In the genomic region with DNA sequence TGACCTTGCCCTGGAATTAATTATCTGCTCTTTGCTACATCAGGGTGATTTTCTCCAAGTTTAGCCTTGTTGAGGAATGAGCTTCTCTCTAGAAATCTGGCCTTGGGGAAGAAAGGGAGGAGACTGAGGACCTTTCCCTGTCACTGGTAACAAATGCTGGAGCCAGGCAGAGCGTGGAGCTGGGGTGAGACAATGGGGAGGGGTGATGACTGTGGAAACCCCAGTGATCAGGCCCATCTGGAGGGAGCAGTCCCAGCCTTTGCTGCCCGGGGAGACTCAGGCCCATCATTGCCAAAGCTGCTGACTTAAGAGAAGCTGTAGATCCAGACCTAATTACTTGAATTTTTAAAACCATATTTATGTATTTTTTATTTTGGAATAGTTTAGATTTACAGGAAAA, we compare ENCODE assay signal across 16 cellular contexts. TPM values are rescaled to one million over a fixed set of nuclear protein-coding genes. Genes with fewer than 3 reads are reported as not detected.
A peak's percentile ranks its signal among the peaks of the same experiment; 100 is the strongest.
DNase-seq lines count a peak whose midpoint lies in the region; ATAC-seq and TF ChIP-seq lines count a peak whose summit lies in the region.
"Had no signal": no experiment of that assay in that cellular context is flagged by ENCODE, and none has a peak within 500 bp of the region (broad histone marks: within the 10 kb centered on the region; RNA-seq: fewer than 3 reads in every experiment).

No MANE protein-coding gene starts in this region.

- H3K27ac ChIP-seq in testis = peak overlapping the region; percentile 6 to 65
- H3K27ac ChIP-seq in MM.1S (ENCODE audit: low read length) = no peak overlapping the region
- H3K27ac ChIP-seq: cardiac muscle cell, ovary, RWPE1, sigmoid colon had no signal

- H3K9me2 ChIP-seq in MM.1S (replicated peaks; ENCODE audit: insufficient read depth, low read length) = no peaks in the 10 kb centered on the region
- H3K9me2 ChIP-seq: SK-N-SH had no signal

- ATAC-seq in GM21737 (IDR thresholded peaks at IDR 0.05; ENCODE audit: unreplicated experiment) = no peak

- intact Hi-C loops in testis (cut with DNase I; ENCODE audit: low total_unique reads) = no loop called here

- no peaks in the 10 kb centered on the region for H3F3A ChIP-seq in MM.1S (ENCODE audit: insufficient read depth, low read length)

- H3K9me3 ChIP-seq in testis (no peaks in the 10 kb centered on the region), MM.1S (replicated peaks; ENCODE audit: insufficient read depth, low read length) (no peaks in the 10 kb centered on the region)
- H3K9me3 ChIP-seq: ovary, sigmoid colon, SK-N-SH had no signal

- TF ChIP-seq CTCF in testis (IDR thresholded peaks at IDR 0.05) (no peak), MM.1S (IDR thresholded peaks at IDR 0.05; ENCODE audit: low read length) (no peak)

- WGBS in testis, 2 donors = 28 to 42% methylated on average over 2 of the region's 2 CpGs

- peaks cover 32% of the 10 kb centered on the region for H3K4me1 ChIP-seq in testis
- no peaks in the 10 kb centered on the region for H3K4me1 ChIP-seq in MM.1S (ENCODE audit: low read length)
- H3K4me1 ChIP-seq: sigmoid colon had no signal

- H3K9ac ChIP-seq in MM.1S (ENCODE audit: low read length) = no peak overlapping the region
- H3K9ac ChIP-seq: SK-N-SH had no signal

- H3K27me3 ChIP-seq in testis (no peaks in the 10 kb centered on the region), MM.1S (replicated peaks; ENCODE audit: insufficient read depth, low read length) (no peaks in the 10 kb centered on the region)
- H3K27me3 ChIP-seq: cardiac muscle cell, ovary, sigmoid colon had no signal

- H3K4me3 ChIP-seq in testis (no peak overlapping the region), MM.1S (ENCODE audit: low read length) (no peak overlapping the region)
- H3K4me3 ChIP-seq: cardiac muscle cell, ovary, sigmoid colon had no signal

- no peak overlapping the region for H2AFZ ChIP-seq in MM.1S (ENCODE audit: low read length)

- TF ChIP-seq POLR2A in testis (IDR thresholded peaks at IDR 0.05) = no peak

- no peak overlapping the region for H3K4me2 ChIP-seq in MM.1S (ENCODE audit: low read depth, low read length)
- H3K4me2 ChIP-seq: SK-N-SH had no signal

- H3K79me2 ChIP-seq in MM.1S (ENCODE audit: low read length) = no peaks in the 10 kb centered on the region

- H4K20me1 ChIP-seq in MM.1S (ENCODE audit: insufficient read depth, low read length) = no peaks in the 10 kb centered on the region

- H3K36me3 ChIP-seq in testis (ENCODE audit: low read depth, missing control alignments) (no peaks in the 10 kb centered on the region), MM.1S (replicated peaks; ENCODE audit: insufficient read depth, low read length) (no peaks in the 10 kb centered on the region)
- H3K36me3 ChIP-seq: cardiac muscle cell, ovary had no signal

- DNase-seq in EH (ENCODE audit: low read depth) = peak; percentile 44
- peak; percentile 33 for DNase-seq in RPMI7951 (ENCODE audit: low read depth)
- DNase-seq in fibroblast of peridontal ligament (ENCODE audit: extremely low read depth) = peak; percentile 56
- DNase-seq in testis = peak; percentile 73
- no peak for DNase-seq in cortex of kidney (lab: John Stamatoyannopoulos, UW)
- DNase-seq in MM.1S = no peak
- DNase-seq: activated CD4-positive, CD25-positive, alpha-beta regulatory T cell; hypothalamus; NCI-H1417 treated with DMSO at 0.1 percent for 48 hours; NCI-H524; sigmoid colon; SK-N-SH had no signal

RNA-seq across cellular contexts. Expression of gene BCAS4, which starts 31.3 kb away (rescaled TPM):
- total RNA-seq in RPMI7951 (2014; rRNA removed; shearing (Covaris generic)) = 5.9 and 11.6 TPM in 2 replicates
- 10 to 100 TPM in 1 of 2 donors, 1 to 10 TPM in 1; 7.6 to 10.8 TPM for total RNA-seq in testis
- polyA plus RNA-seq in testis (ENCODE audit: insufficient read depth, low read depth, low replicate concordance) = 5.8 TPM

Comparison
In these comparisons a context has a peak if more than half of its experiments do, and no peak if none do; other contexts are left out.
1. DNase-seq: peak in EH (single experiment), RPMI7951 (single experiment), fibroblast of peridontal ligament (single experiment) and testis (single experiment); none in cortex of kidney (single experiment) and MM.1S (single experiment).